32 cellular contexts compared by ENCODE assay signal in genomic region chr5:168015506-168015905, GRCh38.
DNase-seq lines count a peak whose midpoint lies in the region; ATAC-seq and TF ChIP-seq lines count a peak whose summit lies in the region.
"Had no signal": no experiment of that assay in that cellular context is flagged by ENCODE, and none has a peak within 500 bp of the region (broad histone marks: within the 10 kb centered on the region; RNA-seq: fewer than 3 reads in every experiment).

No MANE protein-coding gene starts in this region.

- H2BK15ac ChIP-seq in IMR-90 (ENCODE audit: low read depth, low read length): no peak overlapping the region

- TF ChIP-seq RAD21 in IMR-90 (IDR thresholded peaks at IDR 0.05; ENCODE audit: low read length): no peak

- DNase-seq in BJ (ENCODE audit: low read depth) (peak; percentile 9), IMR-90 (peak; percentile 5), dedifferentiated amniotic fluid mesenchymal stem cell (ENCODE audit: extremely low spot score) (peak; percentile 19), smooth muscle cell (lab: John Stamatoyannopoulos, UW; ENCODE audit: unreplicated experiment) (no peak), anterior cingulate cortex (lab: John Stamatoyannopoulos, UW) (no peak), ureter (ENCODE audit: low spot score) (no peak)
- DNase-seq: activated CD8-positive, alpha-beta T cell treated with anti-CD3 and anti-CD28 coated beads, Interleukin-2, amount 10 ng/mL, durations not matched to agents 7 days and 5 days; activated gamma-delta T cell; activated naive CD8-positive, alpha-beta T cell treated with anti-CD3 and anti-CD28 coated beads, Interleukin-2, amount 50 U/mL, for 24 hours; activated T-cell treated with anti-CD3 and anti-CD28 coated beads for 4 hours; CD8-positive, alpha-beta memory T cell; colonic mucosa; effector memory CD8-positive, alpha-beta T cell; GF-D8; H9; left ventricle myocardium superior; midbrain; NCI-H1092; NCI-H1930; ovary; PC-3; SIG-M5; stimulated activated CD4-positive, alpha-beta T cell treated with anti-CD3 and anti-CD28 coated beads, Interleukin-4, amount 100 ng/mL, for 24 hours; stimulated activated naive CD4-positive, alpha-beta T cell; T-helper 1 cell; testis; uterus had no signal

- H2AK5ac ChIP-seq in IMR-90 (ENCODE audit: low read depth, low read length): no peak overlapping the region

- no peak overlapping the region for H3K56ac ChIP-seq in IMR-90 (ENCODE audit: extremely low read depth, insufficient read depth, low read length)

- H3K4ac ChIP-seq in IMR-90 (ENCODE audit: low read depth, low read length): no peak overlapping the region

- H3K36me3 ChIP-seq in BJ (ENCODE audit: control insufficient read depth, insufficient read depth, low read length) (no peaks in the 10 kb centered on the region), IMR-90 (ENCODE audit: control insufficient read depth, insufficient read depth, low read length) (no peaks in the 10 kb centered on the region), smooth muscle cell (ENCODE audit: low read depth) (no peaks in the 10 kb centered on the region)
- H3K36me3 ChIP-seq: colonic mucosa, ovary, uterus had no signal

- no peak overlapping the region for H2AK9ac ChIP-seq in IMR-90 (replicated peaks; ENCODE audit: low read depth, low read length, poor library complexity)

- H4K5ac ChIP-seq in IMR-90 (ENCODE audit: low read depth, low read length): no peak overlapping the region

- H2BK120ac ChIP-seq in IMR-90 (ENCODE audit: low read depth, low read length): no peak overlapping the region

- dilution Hi-C loops in IMR-90 (cut with HindIII; ENCODE audit: low sequenced_read_pairs, unreplicated experiment): no loop called here

- intact Hi-C loops in IMR-90 (cut with micrococcal nuclease): no loop called here

- H3K79me1 ChIP-seq in IMR-90 (ENCODE audit: low read depth in 1 of 2, low read length in 2 of 2): no peaks in the 10 kb centered on the region

- no peak overlapping the region for H4K91ac ChIP-seq in IMR-90 (ENCODE audit: insufficient read depth, low read depth, low read length)

- in situ Hi-C loops in IMR-90 (cut with MboI; ENCODE audit: low sequenced_read_pairs): no loop called here

- POLR2A ChIA-PET in BJ (lab: Charles Lee): no interaction called here
- POLR2A ChIA-PET in IMR-90 (lab: Charles Lee; ENCODE audit: unreplicated experiment): no interaction called here

- no peaks in the 10 kb centered on the region for H3K79me2 ChIP-seq in smooth muscle cell (ENCODE audit: low read depth)

- H4K20me1 ChIP-seq in IMR-90 (ENCODE audit: insufficient read depth, low read length) (no peaks in the 10 kb centered on the region), smooth muscle cell (ENCODE audit: low read depth) (no peaks in the 10 kb centered on the region)

- no peaks in the 10 kb centered on the region for H3K4me1 ChIP-seq in IMR-90 (ENCODE audit: control insufficient read depth, insufficient read depth, low read length)
- H3K4me1 ChIP-seq in smooth muscle cell (ENCODE audit: low read depth): no peaks in the 10 kb centered on the region
- H3K4me1 ChIP-seq: colonic mucosa, uterus had no signal

- H2AFZ ChIP-seq in IMR-90 (replicated peaks; ENCODE audit: low read length, poor library complexity): no peak overlapping the region
- peak overlapping the region; percentile 69 for H2AFZ ChIP-seq in smooth muscle cell (ENCODE audit: low read depth)

- H4K8ac ChIP-seq in IMR-90 (ENCODE audit: low read depth in 2 of 2, low read length in 2 of 2): no peak overlapping the region

- CTCF ChIA-PET in BJ (lab: Yijun Ruan, JAX) (interaction anchor here (0.6 to 1.3 kb wide), 2 partner anchors 9 to 29 kb away, joined by 3 to 4 read pairs; no protein-coding TSS in a partner anchor), IMR-90 (lab: Yijun Ruan, JAX) (no interaction called here)

- H2BK5ac ChIP-seq in IMR-90 (ENCODE audit: low read depth, low read length, poor library complexity, severe bottlenecking): no peak overlapping the region

- H3K9me1 ChIP-seq in IMR-90 (ENCODE audit: insufficient read depth, low read length): no peaks in the 10 kb centered on the region

- no peak overlapping the region for H3K18ac ChIP-seq in IMR-90 (ENCODE audit: low read depth, low read length)

- no peaks in the 10 kb centered on the region for H3F3A ChIP-seq in smooth muscle cell (ENCODE audit: low read depth)

- ATAC-seq in IMR-90 (ENCODE audit: low read depth) (no peak), GM18502 (IDR thresholded peaks at IDR 0.05; ENCODE audit: poor library complexity, unreplicated experiment) (no peak)
- ATAC-seq: activated CD4-positive, CD25-positive, alpha-beta regulatory T cell treated with anti-CD3 and anti-CD28 coated beads, Interleukin-2, amount 50 U/mL, for 24 hours; activated CD8-positive, alpha-beta T cell treated with anti-CD3 and anti-CD28 coated beads, Interleukin-2, amount 10 ng/mL, durations not matched to agents 7 days and 5 days; activated naive CD8-positive, alpha-beta T cell treated with anti-CD3 and anti-CD28 coated beads, Interleukin-2, amount 50 U/mL, for 24 hours; effector memory CD8-positive, alpha-beta T cell; esophagus mucosa; HepG2; left ventricle myocardium superior; natural killer cell treated with Interleukin-12 subunit alpha and Interleukin-12 subunit beta and Interleukin-15 and Interleukin-18, amount 100 ng/mL, for 72 hours; PC-3 had no signal

- no CpG with 5 or more reads among the region's 7 CpGs for WGBS in IMR-90 (ENCODE audit: extremely low coverage in 2 of 2, insufficient read length in 1 of 2), 2 experiments
- whole genome bisulfite sequencing in smooth muscle cell (ENCODE audit: low lambda C conversion rate): 73% methylated on average over 7 of the region's 7 CpGs

- H3K27me3 ChIP-seq in BJ (ENCODE audit: control insufficient read depth, insufficient read depth, low read length): no peaks in the 10 kb centered on the region; the same call in 1 of the 2 replicates
- peaks cover 4% of the 10 kb centered on the region for H3K27me3 ChIP-seq in IMR-90 (ENCODE audit: control insufficient read depth, insufficient read depth, low read length)
- H3K27me3 ChIP-seq in smooth muscle cell (ENCODE audit: low read depth): no peaks in the 10 kb centered on the region
- H3K27me3 ChIP-seq: colonic mucosa, ovary, testis, uterus had no signal

- H3K23ac ChIP-seq in IMR-90 (ENCODE audit: low read depth, low read length): no peak overlapping the region

- H3K27ac ChIP-seq in IMR-90 (ENCODE audit: insufficient read depth, low read length) (no peak overlapping the region), smooth muscle cell (ENCODE audit: low read depth) (no peak overlapping the region)
- H3K27ac ChIP-seq: colonic mucosa, ovary, testis, uterus had no signal

- no peak for TF ChIP-seq POLR2A in IMR-90 (IDR thresholded peaks at IDR 0.05; ENCODE audit: low read depth, low read length)

- H3K14ac ChIP-seq in IMR-90 (replicated peaks; ENCODE audit: low read depth, low read length): no peak overlapping the region

- H3K9me3 ChIP-seq in IMR-90 (ENCODE audit: control insufficient read depth, insufficient read depth, low read length): no peaks in the 10 kb centered on the region
- no peaks in the 10 kb centered on the region for H3K9me3 ChIP-seq in smooth muscle cell (replicated peaks; ENCODE audit: low read depth)
- H3K9me3 ChIP-seq: colonic mucosa, ovary, testis, uterus had no signal

- H2BK20ac ChIP-seq in IMR-90 (ENCODE audit: low read depth, low read length): no peak overlapping the region

- TF ChIP-seq CTCF in BJ (IDR thresholded peaks at IDR 0.05; ENCODE audit: insufficient read depth, low read depth, low read length) (no peak), IMR-90 (conservative IDR thresholded peaks at IDR 0.05; ENCODE audit: low read depth, low read length) (no peak), smooth muscle cell (IDR thresholded peaks at IDR 0.05; ENCODE audit: borderline replicate concordance, insufficient read depth, poor library complexity, severe bottlenecking) (no peak)

- no TSS peak for BruUV-seq in IMR-90 (replicated peaks; lab: Mats Ljungman, UMichigan)

- H3K4me2 ChIP-seq in IMR-90 (ENCODE audit: low read depth, low read length) (no peak overlapping the region), smooth muscle cell (peak overlapping the region; percentile 17)

- H3K4me3 ChIP-seq in BJ (ENCODE audit: low read depth, low read length) (no peak overlapping the region), IMR-90 (ENCODE audit: insufficient read depth, low read depth, low read length) (no peak overlapping the region), smooth muscle cell (no peak overlapping the region)
- H3K4me3 ChIP-seq: colonic mucosa, ovary, testis, uterus had no signal

- no peak overlapping the region for H3K9ac ChIP-seq in IMR-90 (ENCODE audit: low read depth, low read length)
- no peak overlapping the region for H3K9ac ChIP-seq in smooth muscle cell (ENCODE audit: low read depth)

TF ChIP-seq in IMR-90, 13 proteins besides CTCF, POLR2A, EP300 and RAD21 (continues in another document):
- TF ChIP-seq CHD1 (IDR thresholded peaks at IDR 0.05; ENCODE audit: low read depth, low read length): no peak
- no peak for TF ChIP-seq MAFK (IDR thresholded peaks at IDR 0.05; ENCODE audit: low read depth, low read length)
- no peak for TF ChIP-seq FOS (IDR thresholded peaks at IDR 0.05; ENCODE audit: low read depth, low read length)
- no peak for TF ChIP-seq RCOR1 (IDR thresholded peaks at IDR 0.05; ENCODE audit: insufficient replicate concordance, low read length)
- no peak for TF ChIP-seq MXI1 (IDR thresholded peaks at IDR 0.05; ENCODE audit: borderline replicate concordance, low read depth, low read length)
- TF ChIP-seq USF2 (IDR thresholded peaks at IDR 0.05; ENCODE audit: low read depth, low read length): no peak
- no peak for TF ChIP-seq BHLHE40 (IDR thresholded peaks at IDR 0.05; ENCODE audit: low read depth, low read length)
- TF ChIP-seq MAZ (IDR thresholded peaks at IDR 0.05; ENCODE audit: borderline replicate concordance, low read depth, low read length): no peak
- no peak for TF ChIP-seq RFX5 (IDR thresholded peaks at IDR 0.05; ENCODE audit: low read depth, low read length)
- TF ChIP-seq ELK1 (IDR thresholded peaks at IDR 0.05; ENCODE audit: borderline replicate concordance, low read depth, low read length): no peak

Comparison
In these comparisons a context has a peak if more than half of its experiments do, and no peak if none do; other contexts are left out.
1. DNase-seq: peak in BJ (single experiment), IMR-90 (single experiment) and dedifferentiated amniotic fluid mesenchymal stem cell (single experiment); none in smooth muscle cell (single experiment), anterior cingulate cortex (0 of 58) and ureter (single experiment).